27 cellular contexts compared by ENCODE assay signal in genomic region chr16:86063696-86064405, GRCh38.
"Had no signal": no experiment of that assay in that cellular context is flagged by ENCODE, and none has a peak within 500 bp of the region (broad histone marks: within the 10 kb centered on the region; RNA-seq: fewer than 3 reads in every experiment).

No MANE protein-coding gene starts in this region.

- H3K27me3 ChIP-seq: ascending aorta, cardiac muscle cell had no signal

- H3K27ac ChIP-seq: ascending aorta, cardiac muscle cell, coronary artery, gastrocnemius medialis, parathyroid adenoma, tibial nerve, WERI-Rb-1 had no signal

- H3K27ac Mint-ChIP-seq: activated CD4-positive, alpha-beta memory T cell treated with anti-CD3 and anti-CD28 coated beads for 36 hours; activated CD4-positive, alpha-beta T cell treated with anti-CD3 and anti-CD28 coated beads, Interleukin-2, amount 10 ng/mL, durations not matched to agents 24 days and 14 days; activated naive CD8-positive, alpha-beta T cell; activated T-helper 17 cell treated with anti-CD3 and anti-CD28 coated beads, Interleukin-2, amount 50 U/mL, for 72 hours; brain; effector memory CD8-positive, alpha-beta T cell; nephron progenitor cell; T-helper 1 cell treated with Interleukin-12 subunit alpha and Interleukin-12 subunit beta and Interleukin-4 antibody, amounts not matched to agents 30 μg/mL and 1 μg/mL, for 36 hours had no signal

- H3K9me3 Mint-ChIP-seq: activated CD4-positive, alpha-beta memory T cell treated with anti-CD3 and anti-CD28 coated beads for 36 hours; activated CD4-positive, alpha-beta T cell treated with anti-CD3 and anti-CD28 coated beads, Interleukin-2, amount 10 ng/mL, durations not matched to agents 24 days and 14 days; activated T-cell treated with anti-CD3 and anti-CD28 coated beads, Interleukin-2, amount 50 U/mL, for 4 hours; activated T-helper 17 cell treated with anti-CD3 and anti-CD28 coated beads, Interleukin-2, amount 50 U/mL, for 72 hours; effector memory CD8-positive, alpha-beta T cell; nephron progenitor cell; T-helper 1 cell treated with Interleukin-12 subunit alpha and Interleukin-12 subunit beta and Interleukin-4 antibody, amounts not matched to agents 30 μg/mL and 1 μg/mL, for 36 hours had no signal

- H2AFZ ChIP-seq: parathyroid adenoma had no signal

- H3K4me1 ChIP-seq: ascending aorta, gastrocnemius medialis, parathyroid adenoma had no signal

- H3K36me3 Mint-ChIP-seq: activated CD4-positive, alpha-beta memory T cell treated with anti-CD3 and anti-CD28 coated beads for 36 hours; activated naive CD8-positive, alpha-beta T cell; brain had no signal

- H3K9me3 ChIP-seq: ascending aorta, gastrocnemius medialis, left ventricle myocardium inferior, mucosa of descending colon, tibial nerve had no signal

- H3K4me1 Mint-ChIP-seq: activated CD4-positive, alpha-beta T cell treated with anti-CD3 and anti-CD28 coated beads, Interleukin-2, amount 10 ng/mL, durations not matched to agents 24 days and 14 days; activated T-helper 17 cell treated with anti-CD3 and anti-CD28 coated beads, Interleukin-2, amount 50 U/mL, for 72 hours had no signal

- ATAC-seq: activated T-cell treated with anti-CD3 and anti-CD28 coated beads, Interleukin-2, amount 50 U/mL, for 4 hours; activated T-helper 17 cell treated with anti-CD3 and anti-CD28 coated beads, Interleukin-2, amount 50 U/mL, for 72 hours; effector memory CD8-positive, alpha-beta T cell; gastrocnemius medialis; mucosa of descending colon; right cardiac atrium had no signal

- H3K9ac ChIP-seq: parathyroid adenoma had no signal

- DNase-seq: activated CD4-positive, alpha-beta memory T cell treated with anti-CD3 and anti-CD28 coated beads for 36 hours; activated CD4-positive, alpha-beta T cell treated with anti-CD3 and anti-CD28 coated beads, Interleukin-2, amount 10 ng/mL, durations not matched to agents 24 days and 14 days; activated CD4-positive, CD25-positive, alpha-beta regulatory T cell treated with anti-CD3 and anti-CD28 coated beads, Interleukin-2, amount 50 U/mL, for 72 hours; activated T-cell treated with anti-CD3 and anti-CD28 coated beads, Interleukin-2, amount 50 U/mL, for 4 hours; effector memory CD8-positive, alpha-beta T cell; erythroblast; gastrocnemius medialis; glutamatergic neuron; left ventricle myocardium inferior; mucosa of descending colon; nephron progenitor cell; nucleus accumbens; stimulated activated naive CD4-positive, alpha-beta T cell treated with Interleukin-2 at 50 U/mL for 16 hours; SW 1271; T-helper 9 cell; WERI-Rb-1 had no signal

- H3K4me3 Mint-ChIP-seq: activated CD4-positive, alpha-beta memory T cell treated with anti-CD3 and anti-CD28 coated beads for 36 hours; activated CD4-positive, alpha-beta T cell treated with anti-CD3 and anti-CD28 coated beads, Interleukin-2, amount 10 ng/mL, durations not matched to agents 24 days and 14 days; activated naive CD8-positive, alpha-beta T cell; activated T-cell treated with anti-CD3 and anti-CD28 coated beads, Interleukin-2, amount 50 U/mL, for 4 hours; activated T-helper 17 cell treated with anti-CD3 and anti-CD28 coated beads, Interleukin-2, amount 50 U/mL, for 72 hours; brain; effector memory CD8-positive, alpha-beta T cell; nephron progenitor cell; T-helper 1 cell treated with Interleukin-12 subunit alpha and Interleukin-12 subunit beta and Interleukin-4 antibody, amounts not matched to agents 30 μg/mL and 1 μg/mL, for 36 hours had no signal

- H3K4me3 ChIP-seq: ascending aorta, cardiac muscle cell, coronary artery, gastrocnemius medialis, left ventricle myocardium inferior, lung, mucosa of descending colon, tibial nerve had no signal

- H3K36me3 ChIP-seq: ascending aorta, cardiac muscle cell, gastrocnemius medialis, left ventricle myocardium inferior, tibial nerve, WERI-Rb-1 had no signal
